ENCODE assay signal across 2 cellular contexts in the genomic region with DNA sequence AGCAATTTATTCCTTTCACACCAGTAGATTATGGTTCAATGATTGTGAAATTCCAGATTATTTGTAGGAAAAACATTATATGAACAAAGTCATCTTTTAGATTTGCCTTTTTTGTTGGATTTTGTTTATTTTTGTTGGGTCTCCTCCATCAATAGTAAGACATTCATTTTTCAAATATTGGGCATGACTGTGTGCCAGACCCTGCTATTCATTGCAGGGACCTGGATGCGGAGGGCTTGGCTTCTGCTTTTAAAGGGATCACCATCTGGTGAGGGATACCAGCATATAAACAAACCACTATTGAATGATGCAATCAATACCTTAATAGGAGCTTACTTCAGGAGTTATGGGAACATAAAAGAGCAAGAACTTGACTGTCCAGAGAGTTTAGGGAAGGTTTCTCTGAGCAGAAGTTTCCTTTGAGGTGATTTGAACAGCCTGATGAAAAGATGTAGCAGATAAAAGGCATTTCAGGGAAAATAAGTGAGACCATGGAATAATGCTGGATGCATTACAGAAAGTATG.
A peak's percentile ranks its signal among the peaks of the same experiment; 100 is the strongest.
TF ChIP-seq lines count a peak whose summit lies in the region.

No MANE protein-coding gene starts in this region.

TF ChIP-seq in IMR-90, 13 proteins besides CTCF, POLR2A, EP300 and RAD21:
- TF ChIP-seq CEBPB (IDR thresholded peaks at IDR 0.05; ENCODE audit: low read depth, low read length) (peak; percentile 74), MXI1 (IDR thresholded peaks at IDR 0.05; ENCODE audit: borderline replicate concordance, low read depth, low read length) (no peak)

TF ChIP-seq in GM12891, 5 proteins besides CTCF, POLR2A, EP300 and RAD21:
- TF ChIP-seq TAF1 (IDR thresholded peaks at IDR 0.05; ENCODE audit: low read depth, low read length): no peak
- TF ChIP-seq PAX5 (IDR thresholded peaks at IDR 0.05; ENCODE audit: insufficient read depth, low read length, severe bottlenecking): no peak
- no peak for TF ChIP-seq POU2F2 (IDR thresholded peaks at IDR 0.05; ENCODE audit: low read depth, low read length)
- no peak for TF ChIP-seq POLR2AphosphoS5 (IDR thresholded peaks at IDR 0.05; ENCODE audit: low read depth, low read length)
- TF ChIP-seq SPI1 (IDR thresholded peaks at IDR 0.05; ENCODE audit: low read depth, low read length): no peak
